In genomic region chr1:63890468-63890867, GRCh38 we compare ENCODE assay signal across 23 cellular contexts.
"Had no signal": no experiment of that assay in that cellular context is flagged by ENCODE, and none has a peak within 500 bp of the region (broad histone marks: within the 10 kb centered on the region; RNA-seq: fewer than 3 reads in every experiment).

No MANE protein-coding gene starts in this region.

- H3K36me3 ChIP-seq: brain microvascular endothelial cell, cardiac muscle cell had no signal

- H3K4me2 ChIP-seq: KMS-11 had no signal

- H3K9me3 Mint-ChIP-seq: activated CD4-positive, alpha-beta memory T cell treated with anti-CD3 and anti-CD28 coated beads, Interleukin-2, amount 10 ng/mL, durations not matched to agents 7 days and 5 days; activated naive CD4-positive, alpha-beta T cell treated with anti-CD3 and anti-CD28 coated beads, Interleukin-2, amount 10 ng/mL, durations not matched to agents 7 days and 5 days; T-cell had no signal

- H3K4me3 Mint-ChIP-seq: activated CD4-positive, alpha-beta memory T cell treated with anti-CD3 and anti-CD28 coated beads, Interleukin-2, amount 10 ng/mL, durations not matched to agents 7 days and 5 days; activated CD4-positive, alpha-beta T cell treated with anti-CD3 and anti-CD28 coated beads for 36 hours; activated naive CD4-positive, alpha-beta T cell treated with anti-CD3 and anti-CD28 coated beads, Interleukin-2, amount 10 ng/mL, durations not matched to agents 7 days and 5 days; activated naive CD8-positive, alpha-beta T cell treated with anti-CD3 and anti-CD28 coated beads for 36 hours; activated T-helper 17 cell treated with anti-CD3 and anti-CD28 coated beads, Interleukin-2, amount 50 U/mL, for 72 hours; T-cell had no signal

- H3K9ac ChIP-seq: KMS-11 had no signal

- H3K36me3 Mint-ChIP-seq: activated naive CD4-positive, alpha-beta T cell treated with anti-CD3 and anti-CD28 coated beads, Interleukin-2, amount 10 ng/mL, durations not matched to agents 7 days and 5 days; activated naive CD8-positive, alpha-beta T cell treated with anti-CD3 and anti-CD28 coated beads for 36 hours; T-cell had no signal

- H3K27me3 Mint-ChIP-seq: activated naive CD4-positive, alpha-beta T cell treated with anti-CD3 and anti-CD28 coated beads, Interleukin-2, amount 10 ng/mL, durations not matched to agents 7 days and 5 days; T-cell had no signal

- H3K4me3 ChIP-seq: cardiac muscle cell, SK-N-MC had no signal

- H3K27me3 ChIP-seq: brain microvascular endothelial cell, cardiac muscle cell had no signal

- DNase-seq: activated CD4-positive, alpha-beta memory T cell treated with anti-CD3 and anti-CD28 coated beads, Interleukin-2, amount 10 ng/mL, durations not matched to agents 7 days and 5 days; activated CD4-positive, alpha-beta T cell treated with anti-CD3 and anti-CD28 coated beads for 36 hours; activated CD4-positive, alpha-beta T cell treated with anti-CD3 and anti-CD28 coated beads, Interleukin-2, amount 50 U/mL, for 1 hour; activated gamma-delta T cell treated with Interleukin-2 at 50 U/mL for 16 hours; activated naive CD4-positive, alpha-beta T cell treated with anti-CD3 and anti-CD28 coated beads, Interleukin-2, amount 10 ng/mL, durations not matched to agents 7 days and 5 days; activated naive CD8-positive, alpha-beta T cell treated with anti-CD3 and anti-CD28 coated beads for 36 hours; activated T-cell treated with anti-CD3 and anti-CD28 coated beads for 4 hours; activated T-cell treated with anti-CD3 and anti-CD28 coated beads, Interleukin-2, amount 50 U/mL, for 48 hours; brain microvascular endothelial cell; cerebellar nuclear complex; NCI-H1092 treated with DMSO at 0.1 percent for 48 hours; NCI-H1417 treated with DMSO at 0.1 percent for 48 hours; NCI-H1694 treated with DMSO at 0.1 percent for 48 hours; NCI-H2029 treated with DMSO at 0.1 percent for 48 hours; NCI-H446; NCI-H524; T-cell; T-helper 2 cell; T1000 had no signal

- ATAC-seq: activated CD4-positive, alpha-beta T cell treated with anti-CD3 and anti-CD28 coated beads for 36 hours; activated T-helper 17 cell treated with anti-CD3 and anti-CD28 coated beads, Interleukin-2, amount 50 U/mL, for 72 hours; T-cell had no signal

- H3K27ac Mint-ChIP-seq: activated CD4-positive, alpha-beta memory T cell treated with anti-CD3 and anti-CD28 coated beads, Interleukin-2, amount 10 ng/mL, durations not matched to agents 7 days and 5 days; activated CD4-positive, alpha-beta T cell treated with anti-CD3 and anti-CD28 coated beads for 36 hours; activated naive CD4-positive, alpha-beta T cell treated with anti-CD3 and anti-CD28 coated beads, Interleukin-2, amount 10 ng/mL, durations not matched to agents 7 days and 5 days; activated naive CD8-positive, alpha-beta T cell treated with anti-CD3 and anti-CD28 coated beads for 36 hours; activated T-helper 17 cell treated with anti-CD3 and anti-CD28 coated beads, Interleukin-2, amount 50 U/mL, for 72 hours; T-cell had no signal

- H3K4me1 Mint-ChIP-seq: activated CD4-positive, alpha-beta memory T cell treated with anti-CD3 and anti-CD28 coated beads, Interleukin-2, amount 10 ng/mL, durations not matched to agents 7 days and 5 days; activated CD4-positive, alpha-beta T cell treated with anti-CD3 and anti-CD28 coated beads for 36 hours; activated naive CD4-positive, alpha-beta T cell treated with anti-CD3 and anti-CD28 coated beads, Interleukin-2, amount 10 ng/mL, durations not matched to agents 7 days and 5 days; activated naive CD8-positive, alpha-beta T cell treated with anti-CD3 and anti-CD28 coated beads for 36 hours; activated T-helper 17 cell treated with anti-CD3 and anti-CD28 coated beads, Interleukin-2, amount 50 U/mL, for 72 hours had no signal

- H3K27ac ChIP-seq: brain microvascular endothelial cell, cardiac muscle cell, KMS-11, SK-N-MC had no signal
